ENCODE assay signal across 13 cellular contexts in genomic region chr11:64694026-64694755, GRCh38. TPM values are rescaled to one million over a fixed set of nuclear protein-coding genes. Genes with fewer than 3 reads are reported as not detected.
DNase-seq lines count a peak whose midpoint lies in the region; ATAC-seq, FAIRE-seq and TF ChIP-seq lines count a peak whose summit lies in the region.
"Had no signal": no experiment of that assay in that cellular context is flagged by ENCODE, and none has a peak within 500 bp of the region (broad histone marks: within the 10 kb centered on the region; RNA-seq: fewer than 3 reads in every experiment).

No MANE protein-coding gene starts in this region.

- peaks cover 0 to 40% (median 21%) of the 10 kb centered on the region in 3 donors for H3K27me3 Mint-ChIP-seq in naive B cell

- H3K36me3 ChIP-seq in BLaER1 treated with 17β-estradiol and CSF1 and Interleukin-3, amounts not matched to agents 10 nM and 100 nM = no peaks in the 10 kb centered on the region
- no peaks in the 10 kb centered on the region for H3K36me3 ChIP-seq in OCI-LY3 (replicated peaks; ENCODE audit: low read depth, low read length)
- H3K36me3 ChIP-seq in mucosa of descending colon (ENCODE audit: low read depth) = no peaks in the 10 kb centered on the region
- H3K36me3 ChIP-seq: HAP-1 had no signal

- H4K20me1 ChIP-seq in BLaER1 treated with 17β-estradiol and CSF1 and Interleukin-3, amounts not matched to agents 10 nM and 100 nM = no peaks in the 10 kb centered on the region
- H4K20me1 ChIP-seq in OCI-LY3 (ENCODE audit: insufficient read depth, low read length) = no peaks in the 10 kb centered on the region

- H3K9ac ChIP-seq in BLaER1 treated with 17β-estradiol and CSF1 and Interleukin-3, amounts not matched to agents 10 nM and 100 nM = peak overlapping the region in 7 of 11 experiments; percentile 1 to 69 (median 59); a peak in 13 of 22 replicates
- no peak overlapping the region for H3K9ac ChIP-seq in OCI-LY3 (ENCODE audit: low read length)

- H3K9me3 ChIP-seq in BLaER1 treated with 17β-estradiol and CSF1 and Interleukin-3, amounts not matched to agents 10 nM and 100 nM (replicated peaks in 1 of 11) = no peaks in the 10 kb centered on the region
- H3K9me3 ChIP-seq in OCI-LY3 (ENCODE audit: insufficient read depth, low read length) (no peaks in the 10 kb centered on the region), mucosa of descending colon (no peaks in the 10 kb centered on the region)
- H3K9me3 ChIP-seq: Caco-2, HAP-1 had no signal

- peak overlapping the region in 4 of 6 donors; percentile 58 to 90 (median 86) for H3K27ac Mint-ChIP-seq in naive B cell
- peak overlapping the region; percentile 72 for H3K27ac Mint-ChIP-seq in stimulated activated effector memory CD8-positive, alpha-beta T cell treated with anti-CD3 and anti-CD28 coated beads, Interleukin-12 subunit alpha, Interleukin-12 subunit beta, amount 100 ng/mL, for 72 hours

- H3K4me2 ChIP-seq in BLaER1 treated with 17β-estradiol and CSF1 and Interleukin-3, amounts not matched to agents 10 nM and 100 nM = peak overlapping the region; percentile 48 to 95 (median 90)
- H3K4me2 ChIP-seq in OCI-LY3 (ENCODE audit: low read length) = peak overlapping the region; percentile 41

- H3K36me3 Mint-ChIP-seq in naive B cell = no peaks in the 10 kb centered on the region
- no peaks in the 10 kb centered on the region for H3K36me3 Mint-ChIP-seq in stimulated activated effector memory CD8-positive, alpha-beta T cell treated with anti-CD3 and anti-CD28 coated beads, Interleukin-12 subunit alpha, Interleukin-12 subunit beta, amount 100 ng/mL, for 72 hours
- H3K36me3 Mint-ChIP-seq: CD4-positive, CD25-positive, alpha-beta regulatory T cell had no signal

- DNase-seq in naive B cell = no peak
- DNase-seq in stimulated activated effector memory CD8-positive, alpha-beta T cell treated with anti-CD3 and anti-CD28 coated beads, Interleukin-12 subunit alpha, Interleukin-12 subunit beta, amount 100 ng/mL, for 72 hours (ENCODE audit: low spot score in 2 of 2) = no peak
- no peak for DNase-seq in mucosa of descending colon
- DNase-seq in superior temporal gyrus (ENCODE audit: extremely low spot score) = no peak
- DNase-seq in GM12891 (ENCODE audit: insufficient read length, low spot score) = no peak
- no peak for DNase-seq in NOMO-1 treated with dmso at 0.1 percent for 144 hours (lab: John Stamatoyannopoulos, UW; ENCODE audit: unreplicated experiment)
- DNase-seq: Caco-2; CD4-positive, CD25-positive, alpha-beta regulatory T cell had no signal

- intact Hi-C loops in mucosa of descending colon (cut with DNase I, micrococcal nuclease) = no loop called here

- H3K79me2 ChIP-seq in OCI-LY3 (ENCODE audit: low read length) = no peaks in the 10 kb centered on the region

- FAIRE-seq in GM12891 (lab: Jason Lieb, UNC) = no peak

- no peaks in the 10 kb centered on the region for H3K27me3 ChIP-seq in BLaER1 treated with 17β-estradiol and CSF1 and Interleukin-3, amounts not matched to agents 10 nM and 100 nM
- peaks cover 5% of the 10 kb centered on the region; the same call in 1 of the 2 replicates for H3K27me3 ChIP-seq in OCI-LY3 (ENCODE audit: low read depth, low read length)

- H3K9me3 Mint-ChIP-seq in naive B cell = no peaks in the 10 kb centered on the region
- H3K9me3 Mint-ChIP-seq in stimulated activated effector memory CD8-positive, alpha-beta T cell treated with anti-CD3 and anti-CD28 coated beads, Interleukin-12 subunit alpha, Interleukin-12 subunit beta, amount 100 ng/mL, for 72 hours = no peaks in the 10 kb centered on the region

- ATAC-seq in naive B cell (ENCODE audit: low read depth in 2 of 2) (no peak), mucosa of descending colon (no peak)
- ATAC-seq in stimulated activated effector memory CD8-positive, alpha-beta T cell treated with anti-CD3 and anti-CD28 coated beads, Interleukin-12 subunit alpha, Interleukin-12 subunit beta, amount 100 ng/mL, for 72 hours = no peak

- no peak for TF ChIP-seq POLR2A in GM12891 (IDR thresholded peaks at IDR 0.05; ENCODE audit: low read depth, low read length)

- peak overlapping the region in 9 of 11 experiments; percentile 38 to 76 (median 66); a peak in 17 of 22 replicates for H3K27ac ChIP-seq in BLaER1 treated with 17β-estradiol and CSF1 and Interleukin-3, amounts not matched to agents 10 nM and 100 nM
- H3K27ac ChIP-seq in OCI-LY3 (ENCODE audit: low read length) = no peak overlapping the region

- H2AFZ ChIP-seq in OCI-LY3 (ENCODE audit: low read depth, low read length) = peak overlapping the region; percentile 15; the same call in 1 of the 2 replicates

- TF ChIP-seq CTCF in OCI-LY3 (IDR thresholded peaks at IDR 0.05; ENCODE audit: low read depth, low read length) (no peak), mucosa of descending colon (IDR thresholded peaks at IDR 0.05) (no peak)

- peaks cover 45 to 80% (median 76%) of the 10 kb centered on the region in 10 experiments for H3K4me1 ChIP-seq in BLaER1 treated with 17β-estradiol and CSF1 and Interleukin-3, amounts not matched to agents 10 nM and 100 nM
- H3K4me1 ChIP-seq in OCI-LY3 (ENCODE audit: low read length) (peaks cover 21% of the 10 kb centered on the region), mucosa of descending colon (ENCODE audit: low read depth) (no peaks in the 10 kb centered on the region)
- H3K4me1 ChIP-seq: Caco-2, HAP-1 had no signal

- H3K4me3 Mint-ChIP-seq in naive B cell = peak overlapping the region in 5 of 8 donors; percentile 1 to 59 (median 41)
- no peak overlapping the region for H3K4me3 Mint-ChIP-seq in stimulated activated effector memory CD8-positive, alpha-beta T cell treated with anti-CD3 and anti-CD28 coated beads, Interleukin-12 subunit alpha, Interleukin-12 subunit beta, amount 100 ng/mL, for 72 hours
- H3K4me3 Mint-ChIP-seq: CD4-positive, CD25-positive, alpha-beta regulatory T cell had no signal

- peak overlapping the region in 3 of 10 experiments; percentile 5 to 39 (median 19); a peak in 3 of 20 replicates for H3K4me3 ChIP-seq in BLaER1 treated with 17β-estradiol and CSF1 and Interleukin-3, amounts not matched to agents 10 nM and 100 nM
- H3K4me3 ChIP-seq in OCI-LY3 (ENCODE audit: low read length) (no peak overlapping the region), mucosa of descending colon (no peak overlapping the region)
- H3K4me3 ChIP-seq: HAP-1 had no signal

- peaks cover 27 to 34% (median 33%) of the 10 kb centered on the region in 3 donors for H3K4me1 Mint-ChIP-seq in naive B cell
- peaks cover 21% of the 10 kb centered on the region for H3K4me1 Mint-ChIP-seq in stimulated activated effector memory CD8-positive, alpha-beta T cell treated with anti-CD3 and anti-CD28 coated beads, Interleukin-12 subunit alpha, Interleukin-12 subunit beta, amount 100 ng/mL, for 72 hours

TF ChIP-seq in GM12891, 5 proteins besides CTCF, POLR2A, EP300 and RAD21:
- TF ChIP-seq SPI1 (IDR thresholded peaks at IDR 0.05; ENCODE audit: low read depth, low read length) = no peak
- no peak for TF ChIP-seq POLR2AphosphoS5 (IDR thresholded peaks at IDR 0.05; ENCODE audit: low read depth, low read length)
- no peak for TF ChIP-seq POU2F2 (IDR thresholded peaks at IDR 0.05; ENCODE audit: low read depth, low read length)
- no peak for TF ChIP-seq TAF1 (IDR thresholded peaks at IDR 0.05; ENCODE audit: low read depth, low read length)
- TF ChIP-seq PAX5 (IDR thresholded peaks at IDR 0.05; ENCODE audit: insufficient read depth, low read length, severe bottlenecking) = no peak

RNA-seq across cellular contexts. Expression of gene NRXN2, which starts 28.8 kb away (rescaled TPM):
- polyA plus RNA-seq in naive B cell (ENCODE audit: low read depth in 6 of 6) = not detected
- total RNA-seq in mucosa of descending colon = 10 to 100 TPM in 1 of 3 donors, 1 to 10 TPM in 2; 3.9 to 42.0 (median 6.9) TPM
- polyA plus RNA-seq in GM12891 (2012; ENCODE audit: low read depth, missing spikeins) = 0.71 TPM
- total RNA-seq: M059J had no signal
- polyA plus RNA-seq: CD4-positive, CD25-positive, alpha-beta regulatory T cell had no signal

RNA-seq across cellular contexts. Expression of gene RASGRP2, which starts 49.8 kb away (rescaled TPM):
- polyA plus RNA-seq in naive B cell (ENCODE audit: low read depth in 6 of 6) = 100 to 1,000 TPM; 274 to 429 (median 285) TPM
- 10 to 100 TPM in 1 of 3 donors, 1 to 10 TPM in 2; 3.3 to 25.6 (median 9.7) TPM for total RNA-seq in mucosa of descending colon
- polyA plus RNA-seq in GM12891 (2012; ENCODE audit: low read depth, missing spikeins) = 3.8 TPM
- total RNA-seq: RPMI7951 had no signal
